Comparison of ENCODE assay signal across 8 cellular contexts in the genomic region with DNA sequence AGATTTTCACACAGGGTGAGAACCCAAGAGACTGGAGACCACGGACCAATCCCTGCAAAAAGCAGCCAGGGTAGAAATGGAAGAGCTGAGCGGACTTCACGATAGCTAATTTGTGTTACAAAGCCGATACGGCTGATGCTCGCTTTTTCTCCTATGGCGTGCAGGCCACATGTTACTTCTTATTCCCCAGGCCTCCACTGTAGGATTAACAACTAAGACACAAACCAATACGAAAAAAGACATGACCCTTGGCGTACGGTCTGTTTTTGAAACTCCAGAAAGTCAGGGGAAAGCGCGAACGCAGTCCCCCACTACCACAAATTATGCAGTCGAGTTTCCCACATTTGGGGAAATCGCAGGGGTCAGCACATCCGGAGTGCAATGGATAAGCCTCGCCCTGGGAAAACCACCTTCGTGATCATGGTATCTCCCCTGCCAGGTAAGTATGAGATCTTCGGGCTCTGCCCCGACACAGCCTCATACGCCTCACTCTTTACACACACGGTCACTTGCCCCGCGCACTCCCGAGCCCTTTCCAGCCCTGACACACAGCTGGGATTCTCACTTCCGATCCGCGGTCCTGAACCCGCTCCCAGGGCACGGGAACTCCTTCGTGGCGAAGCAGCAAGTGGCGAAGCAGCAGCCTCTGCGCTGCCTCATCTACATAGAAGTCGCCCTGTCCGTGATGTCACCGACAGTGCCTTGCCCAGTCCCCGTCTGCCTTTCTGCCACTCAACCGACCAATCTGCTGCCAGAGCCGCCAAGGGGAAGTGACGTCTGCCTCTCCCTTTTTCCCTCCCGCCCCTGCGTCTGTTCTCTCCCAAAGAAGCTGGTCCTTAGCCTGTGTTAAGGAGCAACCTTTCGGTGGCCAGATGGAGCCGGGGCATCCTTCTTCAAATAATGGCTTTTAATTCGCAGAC. TPM values are rescaled to one million over a fixed set of nuclear protein-coding genes. Genes with fewer than 3 reads are reported as not detected.
DNase-seq lines count a peak whose midpoint lies in the region; ATAC-seq, FAIRE-seq and TF ChIP-seq lines count a peak whose summit lies in the region.
"Not testable (repeated sequence)": the region's sequence is repeated elsewhere in the genome, so short reads cannot be mapped to it uniquely, and the experiment has no call there.

A gene (minus strand): TSS at position 447 of the 920 bp plus-strand sequence.

- WGBS in mammary epithelial cell (ENCODE audit: low coverage, missing lambda C conversion rate), result no CpG with 5 or more reads among the region's 46 CpGs

- DNase-seq in Daoy (ENCODE audit: low read depth); mammary epithelial cell; kidney; sciatic nerve (ENCODE audit: low spot score): not testable (repeated sequence)

- in situ Hi-C loops in mammary epithelial cell (cut with MboI; ENCODE audit: low sequenced_read_pairs in 2 of 2), result not testable (repeated sequence)

- not testable (repeated sequence) for H3K4me2 ChIP-seq in mammary epithelial cell (ENCODE audit: insufficient read depth, low read depth, low read length)

- TSS peak; percentile 93 for BruUV-seq in mammary epithelial cell (replicated peaks; lab: Mats Ljungman, UMichigan)

- not testable (repeated sequence) for H3K79me2 ChIP-seq in mammary epithelial cell (ENCODE audit: insufficient read depth, low read length)

- not testable (repeated sequence) for H3K9ac ChIP-seq in mammary epithelial cell (ENCODE audit: insufficient read depth, low read length); kidney (ENCODE audit: low read length in 2 of 2)

- H3K36me3 ChIP-seq in mammary epithelial cell (ENCODE audit: insufficient read depth, low read length); kidney (ENCODE audit: control insufficient read depth in 1 of 2, insufficient read depth in 2 of 2, low read length in 2 of 2): not testable (repeated sequence)

- H2AFZ ChIP-seq in mammary epithelial cell (ENCODE audit: low read depth, low read length), result not testable (repeated sequence)

- TF ChIP-seq CTCF in mammary epithelial cell (conservative IDR thresholded peaks at IDR 0.05 in 1 of 2, IDR thresholded peaks at IDR 0.05 in 1 of 2; ENCODE audit: extremely low read depth in 1 of 2, insufficient read depth in 1 of 2, low read depth in 1 of 2, low read length in 2 of 2); kidney (IDR thresholded peaks at IDR 0.05; ENCODE audit: borderline replicate concordance, extremely low read depth, insufficient read depth): not testable (repeated sequence)

- H3K27me3 ChIP-seq in mammary epithelial cell (ENCODE audit: insufficient read depth, low read length), result not testable (repeated sequence)

- intact Hi-C loops in T-helper 2 cell treated with Interferon-gamma antibody and Interleukin-4, amounts not matched to agents 100 ng/mL and 5 ng/mL, for 36 hours (cut with micrococcal nuclease); mammary epithelial cell (cut with micrococcal nuclease); kidney (cut with DNase I); sciatic nerve (cut with DNase I): not testable (repeated sequence)

- CTCF ChIA-PET in mammary epithelial cell (lab: Charles Lee; ENCODE audit: low non-redundant PET), result not testable (repeated sequence)

- not testable (repeated sequence) for H4K20me1 ChIP-seq in mammary epithelial cell (ENCODE audit: insufficient read depth, low read length)

- peak; percentile 98 for ATAC-seq in GM19438 (IDR thresholded peaks at IDR 0.05; ENCODE audit: low read depth, unreplicated experiment)
- ATAC-seq in HG02588 (IDR thresholded peaks at IDR 0.05; ENCODE audit: unreplicated experiment), result peak; percentile 90
- ATAC-seq in HG03196 (IDR thresholded peaks at IDR 0.05; ENCODE audit: unreplicated experiment), result peak; percentile 100
- ATAC-seq in sciatic nerve, result peak; percentile 99

- not testable (repeated sequence) for H3K4me3 ChIP-seq in mammary epithelial cell (replicated peaks in 1 of 3; ENCODE audit: insufficient read depth in 1 of 3, low read depth in 2 of 3, low read length in 3 of 3); kidney (ENCODE audit: low read length in 2 of 2)

- not testable (repeated sequence) for H3K4me1 ChIP-seq in mammary epithelial cell (ENCODE audit: insufficient read depth, low read length); kidney (ENCODE audit: control insufficient read depth in 1 of 2, insufficient read depth in 1 of 2, low read depth in 1 of 2, low read length in 2 of 2)

- dilution Hi-C loops in mammary epithelial cell (cut with HindIII; ENCODE audit: low sequenced_read_pairs), result not testable (repeated sequence)

- not testable (repeated sequence) for H3K9me3 ChIP-seq in mammary epithelial cell (replicated peaks; ENCODE audit: insufficient read depth, low read length); kidney (ENCODE audit: control insufficient read depth in 1 of 2, low read length in 2 of 2)

- not testable (repeated sequence) for H3K27ac ChIP-seq in mammary epithelial cell (ENCODE audit: insufficient read depth, low read depth, low read length); kidney (ENCODE audit: low read depth in 2 of 2, low read length in 2 of 2)

- peak; percentile 96 for FAIRE-seq in kidney (lab: Jason Lieb, UNC)

RNA-seq across cellular contexts. Expression of the gene that starts here (rescaled TPM):
- 306 and 832 TPM in 2 replicates for total RNA-seq in Daoy (2014; rRNA removed; shearing (Covaris generic))
- 2,343 and 2,397 TPM in 2 replicates for total RNA-seq in T-helper 2 cell treated with Interferon-gamma antibody and Interleukin-4, amounts not matched to agents 100 ng/mL and 5 ng/mL, for 36 hours
- total RNA-seq in mammary epithelial cell (1,000 to 10,000 TPM in 1 of 2 donors, under 1 TPM in 1; under 0.01 to 1,042 TPM), kidney (8,605 TPM), sciatic nerve (13,769 TPM)
- polyA plus RNA-seq in mammary epithelial cell (not detected), kidney (ENCODE audit: insufficient read depth, low read depth, low replicate concordance) (26.8 TPM)
- polyA minus RNA-seq in mammary epithelial cell, result under 0.01 TPM

Comparison
In these comparisons a context has a peak if more than half of its experiments do, and no peak if none do; other contexts are left out.
1. RNA of the gene that starts here (polyA plus RNA-seq): 26.8 TPM in kidney (single experiment); not detected in mammary epithelial cell (single experiment); every median in the first group is over 10 times any median in the second.
2. Peak in every context shown above with its lines, with median percentiles within 50 percentile points of each other: ATAC-seq.